In genomic region chr19:48186015-48186414, GRCh38 we compare ENCODE assay signal across 1 cellular context.
TF ChIP-seq lines count a peak whose summit lies in the region.

No MANE protein-coding gene starts in this region.

TF ChIP-seq in K562, 482 proteins besides CTCF, POLR2A, EP300 and RAD21:
- TF ChIP-seq MCM7 (IDR thresholded peaks at IDR 0.05) (no peak), ZNF707 (CRISPR knock-in tag; conservative IDR thresholded peaks at IDR 0.05) (no peak), BRF2 (IDR thresholded peaks at IDR 0.05; ENCODE audit: borderline replicate concordance, insufficient read depth, insufficient read length) (no peak), ETS1 (conservative IDR thresholded peaks at IDR 0.05; ENCODE audit: control insufficient read depth, low read depth, low read length) (no peak), CBFB (CRISPR knock-in tag; IDR thresholded peaks at IDR 0.05) (no peak), CREB1 (IDR thresholded peaks at IDR 0.05) (no peak), CREB1 (CRISPR knock-in tag; IDR thresholded peaks at IDR 0.05) (0 out of 2 replicates have a peak, but pooled peaks have one; percentile 26), SAFB2 (IDR thresholded peaks at IDR 0.05; ENCODE audit: borderline replicate concordance, low read depth, low read length, severe bottlenecking) (no peak), ZNF740 (CRISPR knock-in tag; IDR thresholded peaks at IDR 0.05) (0 out of 2 replicates have a peak, but pooled peaks have one; percentile 30), ZNF740 (tag; IDR thresholded peaks at IDR 0.05) (no peak), ESRRB (CRISPR knock-in tag; IDR thresholded peaks at IDR 0.05; ENCODE audit: borderline replicate concordance) (no peak), RBFOX2 (IDR thresholded peaks at IDR 0.05; ENCODE audit: low read depth, low read length) (no peak)
TF ChIP-seq in K562: peak in this region for 2.
